In genomic region chr5:175133185-175133584, GRCh38 we compare ENCODE assay signal across 19 cellular contexts.
DNase-seq lines count a peak whose midpoint lies in the region; ATAC-seq and TF ChIP-seq lines count a peak whose summit lies in the region.
"Had no signal": no experiment of that assay in that cellular context is flagged by ENCODE, and none has a peak within 500 bp of the region (broad histone marks: within the 10 kb centered on the region; RNA-seq: fewer than 3 reads in every experiment).

No MANE protein-coding gene starts in this region.

- intact Hi-C loops in lower leg skin (cut with DNase I; ENCODE audit: low total_unique reads), result no loop called here
- intact Hi-C loops in activated T-helper 1 cell treated with anti-CD3 and anti-CD28 coated beads, Interleukin-12 subunit alpha, Interleukin-12 subunit beta, Interleukin-2, Interleukin-4 antibody, amounts not matched to agents 30 ng/mL and 10 ng/mL and 1 ng/mL, durations not matched to agents 14 hours and 24 hours and 36 hours (cut with micrococcal nuclease), result no loop called here

- peaks cover 17% of the 10 kb centered on the region for H3K4me1 Mint-ChIP-seq in GM23338
- H3K4me1 Mint-ChIP-seq in CD8-positive, alpha-beta memory T cell, result no peaks in the 10 kb centered on the region
- H3K4me1 Mint-ChIP-seq in activated T-helper 1 cell treated with anti-CD3 and anti-CD28 coated beads, Interleukin-12 subunit alpha, Interleukin-12 subunit beta, Interleukin-2, Interleukin-4 antibody, amounts not matched to agents 30 ng/mL and 10 ng/mL and 1 ng/mL, durations not matched to agents 14 hours and 24 hours and 36 hours (ENCODE audit: low read depth), result no peaks in the 10 kb centered on the region
- H3K4me1 Mint-ChIP-seq: CD4-positive, CD25-positive, alpha-beta regulatory T cell had no signal

- TF ChIP-seq POLR2A in lower leg skin (IDR thresholded peaks at IDR 0.05), result no peak

- peak; percentile 46 for ATAC-seq in GM23338

- H3K9me3 Mint-ChIP-seq in GM23338, result peaks cover 5% of the 10 kb centered on the region; the same call in 2 of the 3 replicates
- H3K9me3 Mint-ChIP-seq in CD8-positive, alpha-beta memory T cell, result peaks cover 2 to 6% (median 4%) of the 10 kb centered on the region in 5 donors
- peaks cover 9% of the 10 kb centered on the region for H3K9me3 Mint-ChIP-seq in activated T-helper 1 cell treated with anti-CD3 and anti-CD28 coated beads, Interleukin-12 subunit alpha, Interleukin-12 subunit beta, Interleukin-2, Interleukin-4 antibody, amounts not matched to agents 30 ng/mL and 10 ng/mL and 1 ng/mL, durations not matched to agents 14 hours and 24 hours and 36 hours

- H3K79me2 ChIP-seq in GM23338 (replicated peaks; ENCODE audit: insufficient read depth), result no peaks in the 10 kb centered on the region

- H3K9me3 ChIP-seq in CD8-positive, alpha-beta memory T cell (ENCODE audit: low read length), result no peaks in the 10 kb centered on the region
- H3K9me3 ChIP-seq: HAP-1 had no signal

- H2AFZ ChIP-seq in GM23338, result no peak overlapping the region

- H3K27ac ChIP-seq in GM23338 (ENCODE audit: low read depth) (no peak overlapping the region), coronary artery (no peak overlapping the region)
- H3K27ac ChIP-seq in CD8-positive, alpha-beta memory T cell (ENCODE audit: low read depth, low read length), result no peak overlapping the region

- no peaks in the 10 kb centered on the region for H3F3A ChIP-seq in GM23338 (replicated peaks; ENCODE audit: low read depth)

- peaks cover 15% of the 10 kb centered on the region for H3K4me1 ChIP-seq in GM23338 (ENCODE audit: insufficient read depth)
- H3K4me1 ChIP-seq in CD8-positive, alpha-beta memory T cell (ENCODE audit: insufficient read depth, low read length), result no peaks in the 10 kb centered on the region
- H3K4me1 ChIP-seq: HAP-1 had no signal

- peaks cover 2% of the 10 kb centered on the region for H3K27me3 Mint-ChIP-seq in GM23338 (ENCODE audit: insufficient read depth, low read depth, poor library complexity)
- no peaks in the 10 kb centered on the region for H3K27me3 Mint-ChIP-seq in CD8-positive, alpha-beta memory T cell
- H3K27me3 Mint-ChIP-seq in activated T-helper 1 cell treated with anti-CD3 and anti-CD28 coated beads, Interleukin-12 subunit alpha, Interleukin-12 subunit beta, Interleukin-2, Interleukin-4 antibody, amounts not matched to agents 30 ng/mL and 10 ng/mL and 1 ng/mL, durations not matched to agents 14 hours and 24 hours and 36 hours (ENCODE audit: insufficient read depth), result no peaks in the 10 kb centered on the region
- H3K27me3 Mint-ChIP-seq: CD4-positive, CD25-positive, alpha-beta regulatory T cell had no signal

- H3K4me3 Mint-ChIP-seq in GM23338, result no peak overlapping the region
- H3K4me3 Mint-ChIP-seq in CD8-positive, alpha-beta memory T cell, result no peak overlapping the region
- no peak overlapping the region for H3K4me3 Mint-ChIP-seq in activated T-helper 1 cell treated with anti-CD3 and anti-CD28 coated beads, Interleukin-12 subunit alpha, Interleukin-12 subunit beta, Interleukin-2, Interleukin-4 antibody, amounts not matched to agents 30 ng/mL and 10 ng/mL and 1 ng/mL, durations not matched to agents 14 hours and 24 hours and 36 hours
- H3K4me3 Mint-ChIP-seq: CD4-positive, CD25-positive, alpha-beta regulatory T cell had no signal

- DNase-seq in DMS53 (lab: John Stamatoyannopoulos, UW) (peak; percentile 10), DMS53 treated with DMSO at 0.1 percent for 48 hours (lab: John Stamatoyannopoulos, UW; ENCODE audit: unreplicated experiment) (no peak), GM23338 (ENCODE audit: low spot score) (peak; percentile 13), astrocyte of the spinal cord (ENCODE audit: low read depth, low spot score) (peak; percentile 1), lower leg skin (ENCODE audit: low spot score in 2 of 2) (no peak), coronary artery (ENCODE audit: low spot score) (no peak)
- no peak for DNase-seq in CD8-positive, alpha-beta memory T cell
- no peak for DNase-seq in activated T-helper 1 cell treated with anti-CD3 and anti-CD28 coated beads, Interleukin-12 subunit alpha, Interleukin-12 subunit beta, Interleukin-2, Interleukin-4 antibody, amounts not matched to agents 30 ng/mL and 10 ng/mL and 1 ng/mL, durations not matched to agents 14 hours and 24 hours and 36 hours (ENCODE audit: low spot score)
- DNase-seq: 8988T; Calu3; CD4-positive, CD25-positive, alpha-beta regulatory T cell; EL; MG63; NCI-H1092 treated with DMSO at 0.1 percent for 48 hours; NCI-H187; NCI-H526 treated with DMSO at 0.1 percent for 48 hours; Right ventricle myocardium superior; T-helper 2 cell had no signal

- H3K4me2 ChIP-seq in GM23338, result no peak overlapping the region

- H3K36me3 Mint-ChIP-seq in GM23338 (ENCODE audit: low read depth), result no peaks in the 10 kb centered on the region
- no peaks in the 10 kb centered on the region for H3K36me3 Mint-ChIP-seq in CD8-positive, alpha-beta memory T cell
- H3K36me3 Mint-ChIP-seq in activated T-helper 1 cell treated with anti-CD3 and anti-CD28 coated beads, Interleukin-12 subunit alpha, Interleukin-12 subunit beta, Interleukin-2, Interleukin-4 antibody, amounts not matched to agents 30 ng/mL and 10 ng/mL and 1 ng/mL, durations not matched to agents 14 hours and 24 hours and 36 hours (ENCODE audit: low read depth), result no peaks in the 10 kb centered on the region
- H3K36me3 Mint-ChIP-seq: CD4-positive, CD25-positive, alpha-beta regulatory T cell had no signal

- H3K9me2 ChIP-seq in GM23338 (ENCODE audit: insufficient read depth), result no peaks in the 10 kb centered on the region

- H3K4me3 ChIP-seq in GM23338 (no peak overlapping the region), astrocyte of the spinal cord (ENCODE audit: low read depth, low read length) (no peak overlapping the region), lower leg skin (ENCODE audit: low read depth, poor library complexity, severe bottlenecking) (peak overlapping the region; percentile 13), coronary artery (no peak overlapping the region)
- H3K4me3 ChIP-seq in CD8-positive, alpha-beta memory T cell (ENCODE audit: low read length), result no peak overlapping the region
- H3K4me3 ChIP-seq: HAP-1, MG63 had no signal

- peak in 1 of 2 experiments; percentile 61; a peak in 2 of 4 replicates for TF ChIP-seq CTCF in GM23338 (conservative IDR thresholded peaks at IDR 0.05; ENCODE audit: low read depth in 2 of 2)
- no peak for TF ChIP-seq CTCF in astrocyte of the spinal cord (IDR thresholded peaks at IDR 0.05; ENCODE audit: low read depth, low read length)
- TF ChIP-seq CTCF in lower leg skin (IDR thresholded peaks at IDR 0.05), result no peak
- no peak for TF ChIP-seq CTCF in coronary artery (IDR thresholded peaks at IDR 0.05)

- no peaks in the 10 kb centered on the region for H3K27me3 ChIP-seq in GM23338 (ENCODE audit: insufficient read depth)
- H3K27me3 ChIP-seq in CD8-positive, alpha-beta memory T cell (ENCODE audit: insufficient read depth, low read length, poor library complexity, severe bottlenecking), result no peaks in the 10 kb centered on the region
- H3K27me3 ChIP-seq: MG63 had no signal

- no peaks in the 10 kb centered on the region for H4K20me1 ChIP-seq in GM23338 (replicated peaks; ENCODE audit: insufficient read depth)

- POLR2A ChIA-PET in CD8-positive, alpha-beta memory T cell (lab: Charles Lee), result no interaction called here

- H3K27ac Mint-ChIP-seq in GM23338, result no peak overlapping the region
- H3K27ac Mint-ChIP-seq in CD8-positive, alpha-beta memory T cell, result no peak overlapping the region
- H3K27ac Mint-ChIP-seq in activated T-helper 1 cell treated with anti-CD3 and anti-CD28 coated beads, Interleukin-12 subunit alpha, Interleukin-12 subunit beta, Interleukin-2, Interleukin-4 antibody, amounts not matched to agents 30 ng/mL and 10 ng/mL and 1 ng/mL, durations not matched to agents 14 hours and 24 hours and 36 hours, result no peak overlapping the region
- H3K27ac Mint-ChIP-seq: CD4-positive, CD25-positive, alpha-beta regulatory T cell had no signal

- in situ Hi-C loops in astrocyte of the spinal cord (cut with HindIII; ENCODE audit: low sequenced_read_pairs), result no loop called here

- CTCF ChIA-PET in CD8-positive, alpha-beta memory T cell (lab: Charles Lee), result no interaction called here

- no peaks in the 10 kb centered on the region; the same call in 1 of the 2 replicates for H3K36me3 ChIP-seq in GM23338 (ENCODE audit: insufficient read depth)
- H3K36me3 ChIP-seq in CD8-positive, alpha-beta memory T cell (ENCODE audit: insufficient read depth, low read length), result no peaks in the 10 kb centered on the region
- H3K36me3 ChIP-seq: HAP-1, MG63 had no signal

- 71 to 74% methylated on average over 5 of the region's 5 CpGs for WGBS in lower leg skin, 2 donors

TF ChIP-seq in GM23338, 12 proteins besides CTCF, POLR2A, EP300 and RAD21 (continues in another document):
- TF ChIP-seq JUNB (IDR thresholded peaks at IDR 0.05; ENCODE audit: unreplicated experiment) (no peak), STAT1 (IDR thresholded peaks at IDR 0.05; ENCODE audit: unreplicated experiment) (no peak), REST (IDR thresholded peaks at IDR 0.05; ENCODE audit: unreplicated experiment) (no peak)

Comparison
In these comparisons a context has a peak if more than half of its experiments do, and no peak if none do; other contexts are left out.
1. DNase-seq: peak in DMS53 (single experiment), GM23338 (single experiment) and astrocyte of the spinal cord (single experiment); none in DMS53 treated with DMSO at 0.1 percent for 48 hours (single experiment), lower leg skin (0 of 2), CD8-positive, alpha-beta memory T cell (0 of 5), coronary artery (single experiment) and activated T-helper 1 cell treated with anti-CD3 and anti-CD28 coated beads, Interleukin-12 subunit alpha, Interleukin-12 subunit beta, Interleukin-2, Interleukin-4 antibody, amounts not matched to agents 30 ng/mL and 10 ng/mL and 1 ng/mL, durations not matched to agents 14 hours and 24 hours and 36 hours (single experiment).